Comparison of ENCODE assay signal across 14 cellular contexts in the genomic region with DNA sequence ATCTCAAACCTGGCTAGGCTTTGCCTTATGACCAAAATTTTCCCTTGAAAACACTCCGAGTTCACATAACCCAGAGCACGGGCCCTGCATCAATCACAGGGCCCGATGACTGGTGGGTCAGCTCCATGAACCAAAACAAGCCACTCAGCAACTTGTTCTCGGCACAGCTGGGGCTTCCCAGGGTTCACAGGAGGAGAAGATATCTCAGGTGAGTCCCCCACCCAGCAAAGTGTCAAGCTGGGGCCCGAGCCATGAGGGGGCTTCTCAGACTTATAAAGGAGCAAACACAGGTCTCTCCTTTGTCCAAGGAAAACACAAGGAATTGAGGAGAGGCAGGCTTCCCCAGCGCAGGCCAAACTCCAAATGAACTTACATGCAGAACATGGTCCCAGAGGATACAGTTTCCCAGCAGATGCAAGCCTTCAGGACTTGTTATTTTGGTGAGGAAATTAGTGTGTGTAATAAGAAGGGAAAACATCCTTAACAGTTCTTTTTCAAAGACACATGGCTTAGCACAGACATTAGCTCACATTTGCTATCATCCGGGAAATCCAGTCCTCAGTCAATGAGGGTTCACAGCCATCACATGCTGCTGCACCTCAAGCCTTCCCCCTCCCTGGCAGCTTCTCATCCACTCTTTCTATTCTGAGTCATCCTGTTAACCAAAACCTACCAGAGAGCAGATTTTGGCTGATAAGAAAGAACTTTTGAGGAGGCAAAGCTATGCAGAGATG.
DNase-seq lines count a peak whose midpoint lies in the region; ATAC-seq and TF ChIP-seq lines count a peak whose summit lies in the region.
"Had no signal": no experiment of that assay in that cellular context is flagged by ENCODE, and none has a peak within 500 bp of the region (broad histone marks: within the 10 kb centered on the region; RNA-seq: fewer than 3 reads in every experiment).

No MANE protein-coding gene starts in this region.

- peak overlapping the region in 3 of 4 donors; percentile 48 to 86 (median 75) for H3K27ac ChIP-seq in esophagus squamous epithelium
- H3K27ac ChIP-seq in mesodermal cell (ENCODE audit: low read depth, low read length, severe bottlenecking) = peak overlapping the region; percentile 5
- peak overlapping the region in 2 of 3 donors; percentile 6 to 48 for H3K27ac ChIP-seq in thyroid gland

- peak; percentile 9 for DNase-seq in activated CD4-positive, alpha-beta T cell treated with anti-CD3 and anti-CD28 coated beads for 48 hours
- no peak for DNase-seq in activated CD4-positive, alpha-beta T cell treated with anti-CD3 and anti-CD28 coated beads for 4 hours
- DNase-seq in esophagus squamous epithelium (lab: John Stamatoyannopoulos, UW) (no peak), thyroid gland (no peak), HK-2 (ENCODE audit: unreplicated experiment) (no peak)
- DNase-seq: 8988T; activated CD8-positive, alpha-beta memory T cell treated with anti-CD3 and anti-CD28 coated beads for 24 hours; amniotic stem cell; DMS53; midbrain had no signal

- 54 to 73% methylated on average over 4 to 5 of the region's 7 CpGs for WGBS in esophagus squamous epithelium, 2 donors
- 85% methylated on average over 5 to 7 of the region's 7 CpGs for WGBS in mesodermal cell (ENCODE audit: insufficient coverage in 2 of 2), 2 experiments
- WGBS in thyroid gland, 2 donors = 47 to 70% methylated on average over 6 to 7 of the region's 7 CpGs

- H3K36me3 ChIP-seq in esophagus squamous epithelium = no peaks in the 10 kb centered on the region
- no peaks in the 10 kb centered on the region for H3K36me3 ChIP-seq in mesodermal cell (ENCODE audit: control insufficient read depth, insufficient read depth, low read length)
- H3K36me3 ChIP-seq in thyroid gland = no peaks in the 10 kb centered on the region

- no peaks in the 10 kb centered on the region for H3K27me3 ChIP-seq in esophagus squamous epithelium
- H3K27me3 ChIP-seq in thyroid gland = no peaks in the 10 kb centered on the region

- H3K4me1 ChIP-seq in esophagus squamous epithelium = peaks cover 0 to 21% (median 8%) of the 10 kb centered on the region in 3 donors
- H3K4me1 ChIP-seq in mesodermal cell (ENCODE audit: control insufficient read depth, insufficient read depth, low read length, poor library complexity, severe bottlenecking) = peaks cover 11% of the 10 kb centered on the region
- peaks cover 0 to 3% of the 10 kb centered on the region in 2 donors for H3K4me1 ChIP-seq in thyroid gland

- TF ChIP-seq POLR2A in esophagus squamous epithelium (IDR thresholded peaks at IDR 0.05) (no peak), thyroid gland (IDR thresholded peaks at IDR 0.05) (no peak)

- no peaks in the 10 kb centered on the region for H3K9me3 ChIP-seq in esophagus squamous epithelium
- no peaks in the 10 kb centered on the region for H3K9me3 ChIP-seq in mesodermal cell (ENCODE audit: control insufficient read depth, low read length)
- no peaks in the 10 kb centered on the region for H3K9me3 ChIP-seq in thyroid gland

- no peak for TF ChIP-seq CTCF in esophagus squamous epithelium (IDR thresholded peaks at IDR 0.05)
- TF ChIP-seq CTCF in thyroid gland (IDR thresholded peaks at IDR 0.05) = no peak

- intact Hi-C loops in esophagus squamous epithelium (cut with DNase I) (no loop called here), thyroid gland (cut with DNase I) (loop anchor here (5.0 kb wide), 1 partner anchor 58 kb away; no protein-coding TSS in a partner anchor)

- H3K4me3 ChIP-seq in esophagus squamous epithelium = no peak overlapping the region
- no peak overlapping the region for H3K4me3 ChIP-seq in mesodermal cell (ENCODE audit: extremely low read depth, insufficient read depth, low read length, poor library complexity, severe bottlenecking)
- H3K4me3 ChIP-seq in thyroid gland (replicated peaks in 1 of 3) = no peak overlapping the region

- ATAC-seq in HG02678 (IDR thresholded peaks at IDR 0.05; ENCODE audit: unreplicated experiment) = no peak
- ATAC-seq in HG03045 (IDR thresholded peaks at IDR 0.05; ENCODE audit: unreplicated experiment) = no peak
- ATAC-seq: esophagus mucosa had no signal

Comparison
In these comparisons a context has a peak if more than half of its experiments do, and no peak if none do; other contexts are left out.
1. H3K27ac ChIP-seq: peak in every context shown above with its lines; median percentile 75 in esophagus squamous epithelium; 27 in thyroid gland; 5 in mesodermal cell.